Comparison of ENCODE assay signal across 12 cellular contexts in genomic region chr20:51481311-51481997, GRCh38.
DNase-seq lines count a peak whose midpoint lies in the region; ATAC-seq and TF ChIP-seq lines count a peak whose summit lies in the region.
"Had no signal": no experiment of that assay in that cellular context is flagged by ENCODE, and none has a peak within 500 bp of the region (broad histone marks: within the 10 kb centered on the region; RNA-seq: fewer than 3 reads in every experiment).

No MANE protein-coding gene starts in this region.

- peaks cover 98% of the 10 kb centered on the region for H3K79me2 ChIP-seq in Karpas-422 (ENCODE audit: low read length)

- peak; percentile 58 for ATAC-seq in naive thymus-derived CD4-positive, alpha-beta T cell
- ATAC-seq in foreskin keratinocyte = no peak
- ATAC-seq in Right ventricle myocardium superior (ENCODE audit: poor library complexity) = no peak

- peaks cover 13 to 60% (median 33%) of the 10 kb centered on the region in 5 donors for H3K36me3 Mint-ChIP-seq in naive thymus-derived CD4-positive, alpha-beta T cell
- peaks cover 68% of the 10 kb centered on the region for H3K36me3 Mint-ChIP-seq in stimulated activated naive CD8-positive, alpha-beta T cell treated with anti-CD3 and anti-CD28 coated beads, Interleukin-15, Interleukin-2, amounts not matched to agents 100 ng/mL and 50 ng/mL, for 24 hours (ENCODE audit: low read depth)

- H2AFZ ChIP-seq in Karpas-422 (ENCODE audit: low read length) = no peak overlapping the region

- POLR2A ChIA-PET in naive thymus-derived CD4-positive, alpha-beta T cell (lab: Charles Lee) = interaction anchor here (0.6 to 1.4 kb wide), 6 partner anchors 13 to 61 kb away, joined by 3 to 5 read pairs (median 3); partner anchors contain the start of gene NFATC2

- H3K9me2 ChIP-seq in Karpas-422 (replicated peaks; ENCODE audit: insufficient read depth, low read length) = no peaks in the 10 kb centered on the region

- H3K4me2 ChIP-seq in Karpas-422 (ENCODE audit: low read depth, low read length, poor library complexity, severe bottlenecking) = no peak overlapping the region

- peak overlapping the region; percentile 54 to 94 (median 88) for H3K27ac Mint-ChIP-seq in naive thymus-derived CD4-positive, alpha-beta T cell
- peak overlapping the region; percentile 98 for H3K27ac Mint-ChIP-seq in stimulated activated naive CD8-positive, alpha-beta T cell treated with anti-CD3 and anti-CD28 coated beads, Interleukin-15, Interleukin-2, amounts not matched to agents 100 ng/mL and 50 ng/mL, for 24 hours

- no peaks in the 10 kb centered on the region for H3K27me3 Mint-ChIP-seq in naive thymus-derived CD4-positive, alpha-beta T cell
- no peaks in the 10 kb centered on the region for H3K27me3 Mint-ChIP-seq in stimulated activated naive CD8-positive, alpha-beta T cell treated with anti-CD3 and anti-CD28 coated beads, Interleukin-15, Interleukin-2, amounts not matched to agents 100 ng/mL and 50 ng/mL, for 24 hours

- H4K20me1 ChIP-seq in Karpas-422 (ENCODE audit: insufficient read depth, low read depth, low read length) = no peaks in the 10 kb centered on the region

- H3K27ac ChIP-seq in Karpas-422 (ENCODE audit: low read length) (peak overlapping the region; percentile 38), foreskin keratinocyte (no peak overlapping the region)
- H3K27ac ChIP-seq in naive thymus-derived CD4-positive, alpha-beta T cell (ENCODE audit: low read depth, low read length) = peak overlapping the region; percentile 63
- H3K27ac ChIP-seq: coronary artery, ovary had no signal

- peaks cover 0 to 7% (median 0%) of the 10 kb centered on the region in 11 donors for H3K9me3 Mint-ChIP-seq in naive thymus-derived CD4-positive, alpha-beta T cell
- H3K9me3 Mint-ChIP-seq in stimulated activated naive CD8-positive, alpha-beta T cell treated with anti-CD3 and anti-CD28 coated beads, Interleukin-15, Interleukin-2, amounts not matched to agents 100 ng/mL and 50 ng/mL, for 24 hours = peaks cover 4% of the 10 kb centered on the region

- H3K4me3 ChIP-seq in Karpas-422 (ENCODE audit: low read length) = no peak overlapping the region
- peak overlapping the region; percentile 8 for H3K4me3 ChIP-seq in naive thymus-derived CD4-positive, alpha-beta T cell (ENCODE audit: low read length)
- H3K4me3 ChIP-seq: coronary artery, ovary had no signal

- no peaks in the 10 kb centered on the region for H3K9me3 ChIP-seq in Karpas-422 (ENCODE audit: low read length)
- no peaks in the 10 kb centered on the region for H3K9me3 ChIP-seq in naive thymus-derived CD4-positive, alpha-beta T cell (ENCODE audit: control insufficient read depth in 2 of 3, low read length in 3 of 3)
- H3K9me3 ChIP-seq: ovary had no signal

- H3K4me1 Mint-ChIP-seq in naive thymus-derived CD4-positive, alpha-beta T cell = peaks cover 67 to 91% (median 85%) of the 10 kb centered on the region in 7 donors
- peaks cover 97% of the 10 kb centered on the region for H3K4me1 Mint-ChIP-seq in stimulated activated naive CD8-positive, alpha-beta T cell treated with anti-CD3 and anti-CD28 coated beads, Interleukin-15, Interleukin-2, amounts not matched to agents 100 ng/mL and 50 ng/mL, for 24 hours (ENCODE audit: low read depth)

- H3K36me3 ChIP-seq in Karpas-422 (ENCODE audit: insufficient read depth, low read length) = peaks cover 48% of the 10 kb centered on the region
- H3K36me3 ChIP-seq in naive thymus-derived CD4-positive, alpha-beta T cell (ENCODE audit: control insufficient read depth in 2 of 3, insufficient read depth in 3 of 3, low read length in 3 of 3) = peaks cover 0 to 15% (median 2%) of the 10 kb centered on the region in 3 experiments
- H3K36me3 ChIP-seq: ovary had no signal

- intact Hi-C loops in naive thymus-derived CD4-positive, alpha-beta T cell (cut with micrococcal nuclease) = loop anchor here (1.0 to 2.0 kb wide), 3 partner anchors 13 to 49 kb away; no protein-coding TSS in a partner anchor
- intact Hi-C loops in Right ventricle myocardium superior (cut with DNase I) = no loop called here

- DNase-seq in Karpas-422 (no peak), NCI-H1092 treated with DMSO at 0.1 percent for 48 hours (lab: John Stamatoyannopoulos, UW) (no peak), foreskin keratinocyte (no peak), Right ventricle myocardium superior (no peak), NOMO-1 treated with DMSO at 0.1 percent for 48 hours (lab: John Stamatoyannopoulos, UW; ENCODE audit: unreplicated experiment) (no peak)
- peak; percentile 77 to 78 for DNase-seq in activated T-cell treated with anti-CD3 and anti-CD28 coated beads, Interleukin-2, amount 50 U/mL, for 48 hours
- DNase-seq in naive thymus-derived CD4-positive, alpha-beta T cell = peak in 6 of 9 donors; percentile 30 to 62 (median 38)
- DNase-seq: EL, ovary, T1000 had no signal

- TF ChIP-seq CTCF in foreskin keratinocyte (conservative IDR thresholded peaks at IDR 0.05) = no peak

- H3K27me3 ChIP-seq in Karpas-422 (ENCODE audit: low read length) (no peaks in the 10 kb centered on the region), foreskin keratinocyte (peaks cover 43% of the 10 kb centered on the region)
- no peaks in the 10 kb centered on the region for H3K27me3 ChIP-seq in naive thymus-derived CD4-positive, alpha-beta T cell (ENCODE audit: control insufficient read depth in 2 of 2, insufficient read depth in 2 of 2, low read length in 2 of 2)
- H3K27me3 ChIP-seq: ovary had no signal

- H3K9ac ChIP-seq in Karpas-422 (ENCODE audit: low read length) = no peak overlapping the region

- H3K4me3 Mint-ChIP-seq in naive thymus-derived CD4-positive, alpha-beta T cell = peak overlapping the region; percentile 39 to 86 (median 76)
- H3K4me3 Mint-ChIP-seq in stimulated activated naive CD8-positive, alpha-beta T cell treated with anti-CD3 and anti-CD28 coated beads, Interleukin-15, Interleukin-2, amounts not matched to agents 100 ng/mL and 50 ng/mL, for 24 hours = peak overlapping the region; percentile 81

- H3K4me1 ChIP-seq in Karpas-422 (ENCODE audit: low read length) = peaks cover 39% of the 10 kb centered on the region
- H3K4me1 ChIP-seq in naive thymus-derived CD4-positive, alpha-beta T cell (ENCODE audit: control insufficient read depth in 2 of 2, insufficient read depth in 2 of 2, low read length in 2 of 2) = peaks cover 30 to 31% of the 10 kb centered on the region in 2 donors
- H3K4me1 ChIP-seq in foreskin keratinocyte = no peaks in the 10 kb centered on the region

- CTCF ChIA-PET in naive thymus-derived CD4-positive, alpha-beta T cell (lab: Charles Lee) = interaction anchor here (0.6 to 1.9 kb wide), 2 partner anchors 33 to 546 kb away, joined by 5 read pairs; no protein-coding TSS in a partner anchor

Comparison
In these comparisons a context has a peak if more than half of its experiments do, and no peak if none do; other contexts are left out.
1. DNase-seq: peak in activated T-cell treated with anti-CD3 and anti-CD28 coated beads, Interleukin-2, amount 50 U/mL, for 48 hours (2 of 2) and naive thymus-derived CD4-positive, alpha-beta T cell (6 of 9); none in Karpas-422 (single experiment), NCI-H1092 treated with DMSO at 0.1 percent for 48 hours (single experiment), foreskin keratinocyte (0 of 2), Right ventricle myocardium superior (single experiment) and NOMO-1 treated with DMSO at 0.1 percent for 48 hours (single experiment).